Comparison of ENCODE assay signal across 1 cellular context in the genomic region with DNA sequence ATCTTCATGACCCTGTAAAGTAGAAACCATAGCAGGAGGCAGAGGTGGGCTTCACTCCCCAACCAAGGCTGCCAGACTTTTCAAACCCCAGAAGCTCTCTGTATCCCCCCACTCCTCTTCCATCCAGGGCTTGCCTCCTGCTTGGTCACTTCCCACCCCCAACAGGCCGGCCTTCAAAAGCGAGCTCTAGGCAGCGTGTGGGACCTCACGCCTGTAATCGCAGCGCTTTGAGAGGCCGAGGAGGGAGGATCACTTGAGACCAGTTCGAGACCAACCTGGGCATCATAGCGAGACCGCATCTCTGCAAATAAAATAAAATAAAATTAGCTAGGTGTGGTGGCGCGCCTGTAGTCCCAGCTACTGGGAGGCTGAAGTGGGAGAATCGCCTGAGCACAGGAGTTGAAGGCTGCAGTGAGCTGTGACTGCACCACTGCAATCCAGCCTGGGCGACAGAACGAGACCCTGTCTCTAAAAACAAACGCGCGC.
TF ChIP-seq lines count a peak whose summit lies in the region.

No MANE protein-coding gene starts in this region.

TF ChIP-seq in endothelial cell of umbilical vein, 7 proteins besides CTCF, POLR2A, EP300 and RAD21 (continued from another document):
- no peak for TF ChIP-seq POLR2AphosphoS5 (IDR thresholded peaks at IDR 0.05; ENCODE audit: insufficient read depth, low read depth, low read length)
- TF ChIP-seq EZH2 (IDR thresholded peaks at IDR 0.05; ENCODE audit: borderline replicate concordance, low read depth, low read length, severe bottlenecking), result no peak
- no peak for TF ChIP-seq FOS (IDR thresholded peaks at IDR 0.05; ENCODE audit: borderline replicate concordance, insufficient read depth, low read length)
- no peak for TF ChIP-seq GATA2 (IDR thresholded peaks at IDR 0.05; ENCODE audit: insufficient read depth, insufficient read length, low read depth, low read length)
- TF ChIP-seq, protein P1, sequence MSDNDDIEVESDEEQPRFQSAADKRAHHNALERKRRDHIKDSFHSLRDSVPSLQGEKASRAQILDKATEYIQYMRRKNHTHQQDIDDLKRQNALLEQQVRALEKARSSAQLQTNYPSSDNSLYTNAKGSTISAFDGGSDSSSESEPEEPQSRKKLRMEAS (IDR thresholded peaks at IDR 0.05; ENCODE audit: insufficient read depth, insufficient read length), result no peak
